27 cellular contexts compared by ENCODE assay signal in the genomic region with DNA sequence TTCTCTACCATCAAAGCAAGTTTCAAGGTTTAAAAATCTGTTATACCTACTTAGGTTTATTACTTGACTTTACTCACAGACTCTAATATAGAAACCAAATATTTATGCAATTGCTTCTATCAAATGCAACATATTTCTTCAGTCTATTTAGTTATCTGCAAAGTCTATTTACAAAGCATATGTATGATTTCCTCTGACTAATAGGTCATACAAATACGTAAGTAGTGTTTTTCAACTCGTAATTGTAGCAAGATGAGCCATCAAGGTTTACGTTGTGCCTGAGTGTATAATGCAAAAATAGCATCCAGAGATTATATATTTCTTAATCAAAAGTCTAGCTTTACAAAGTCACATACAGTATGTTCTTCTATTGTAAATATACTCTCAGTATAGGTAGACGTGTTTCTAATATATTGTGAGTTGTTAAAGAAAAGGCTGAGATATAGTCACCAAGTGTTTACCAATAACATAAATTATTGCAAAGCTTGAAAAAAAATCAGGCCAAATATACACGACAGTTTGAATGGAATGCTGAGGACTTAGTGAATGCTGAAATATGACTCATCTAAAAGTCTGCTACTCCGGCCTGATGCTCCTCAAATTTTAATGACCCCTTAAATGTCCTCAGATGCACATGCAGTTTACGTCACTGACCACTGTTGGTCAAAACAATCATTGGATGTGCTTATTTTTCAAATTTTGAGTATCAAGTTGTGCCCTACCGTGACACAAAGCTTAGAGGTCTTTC. TPM values are rescaled to one million over a fixed set of nuclear protein-coding genes. Genes with fewer than 3 reads are reported as not detected.
DNase-seq lines count a peak whose midpoint lies in the region; TF ChIP-seq lines count a peak whose summit lies in the region.
"Had no signal": no experiment of that assay in that cellular context is flagged by ENCODE, and none has a peak within 500 bp of the region (broad histone marks: within the 10 kb centered on the region; RNA-seq: fewer than 3 reads in every experiment).

No MANE protein-coding gene starts in this region.

- peaks cover 5% of the 10 kb centered on the region for H3K4me1 Mint-ChIP-seq in type B pancreatic cell (ENCODE audit: unreplicated experiment)
- H3K4me1 Mint-ChIP-seq: activated CD4-positive, alpha-beta T cell treated with anti-CD3 and anti-CD28 coated beads, Interleukin-2, amount 10 ng/mL, durations not matched to agents 7 days and 5 days; IgD-negative memory B cell; naive thymus-derived CD4-positive, alpha-beta T cell; stimulated activated naive B cell treated with anti-CD40 and anti-IgM and Interleukin-4, amounts not matched to agents 10 μg/mL and 1 μg/mL and 100 μg/mL, for 72 hours had no signal

- no peak overlapping the region for H3K27ac Mint-ChIP-seq in type B pancreatic cell
- H3K27ac Mint-ChIP-seq: activated CD4-positive, alpha-beta T cell treated with anti-CD3 and anti-CD28 coated beads, Interleukin-2, amount 10 ng/mL, durations not matched to agents 7 days and 5 days; H9; IgD-negative memory B cell; naive thymus-derived CD4-positive, alpha-beta T cell; stimulated activated naive B cell treated with anti-CD40 and anti-IgM and Interleukin-4, amounts not matched to agents 10 μg/mL and 1 μg/mL and 100 μg/mL, for 72 hours had no signal

- no peak overlapping the region for H3K4me3 ChIP-seq in HFF-Myc (replicated peaks; ENCODE audit: low read depth, low read length)
- H3K4me3 ChIP-seq: hepatocyte, lung, ovary, thyroid gland had no signal

- no peaks in the 10 kb centered on the region for H3K36me3 Mint-ChIP-seq in type B pancreatic cell
- H3K36me3 Mint-ChIP-seq: IgD-negative memory B cell; stimulated activated naive B cell treated with anti-CD40 and anti-IgM and Interleukin-4, amounts not matched to agents 10 μg/mL and 1 μg/mL and 100 μg/mL, for 72 hours had no signal

- TF ChIP-seq CTCF in HFF-Myc (IDR thresholded peaks at IDR 0.05; ENCODE audit: low read depth, low read length, missing control alignments) (no peak), type B pancreatic cell (conservative IDR thresholded peaks at IDR 0.05) (no peak)

- peaks cover 4% of the 10 kb centered on the region for H3K9me3 Mint-ChIP-seq in type B pancreatic cell
- H3K9me3 Mint-ChIP-seq: activated CD4-positive, alpha-beta T cell treated with anti-CD3 and anti-CD28 coated beads, Interleukin-2, amount 10 ng/mL, durations not matched to agents 7 days and 5 days had no signal

- DNase-seq in AG20443 (ENCODE audit: low spot score) (peak; percentile 76), HFF-Myc (ENCODE audit: extremely low read depth, low read depth) (peak; percentile 43), amniotic epithelial cell (ENCODE audit: low read depth) (peak; percentile 61), glomerular visceral epithelial cell (ENCODE audit: extremely low spot score) (peak; percentile 23), NCI-H2196 (lab: John Stamatoyannopoulos, UW; ENCODE audit: unreplicated experiment) (no peak), hepatic stellate cell (ENCODE audit: low spot score) (no peak), type B pancreatic cell (ENCODE audit: extremely low spot score, unreplicated experiment) (no peak)
- DNase-seq in effector CD8-positive, alpha-beta T cell (lab: John Stamatoyannopoulos, UW), result no peak
- DNase-seq: activated CD4-positive, alpha-beta T cell treated with anti-CD3 and anti-CD28 coated beads, Interleukin-2, amount 10 ng/mL, durations not matched to agents 7 days and 5 days; activated CD8-positive, alpha-beta memory T cell treated with anti-CD3 and anti-CD28 coated beads, Interleukin-2, amount 50 U/mL, for 4 hours; activated gamma-delta T cell; amygdala; BE2C; cerebellar nuclear complex; effector memory CD4-positive, alpha-beta T cell; H9; islet precursor cell; naive thymus-derived CD4-positive, alpha-beta T cell; NCI-H1930; ovary; stimulated activated naive B cell treated with anti-CD40 and anti-IgM and Interleukin-4, amounts not matched to agents 10 μg/mL and 1 μg/mL and 100 μg/mL, for 72 hours; thyroid gland had no signal

- no peak overlapping the region for H3K4me3 Mint-ChIP-seq in type B pancreatic cell
- H3K4me3 Mint-ChIP-seq: activated CD4-positive, alpha-beta T cell treated with anti-CD3 and anti-CD28 coated beads, Interleukin-2, amount 10 ng/mL, durations not matched to agents 7 days and 5 days; H9; IgD-negative memory B cell; naive thymus-derived CD4-positive, alpha-beta T cell; stimulated activated naive B cell treated with anti-CD40 and anti-IgM and Interleukin-4, amounts not matched to agents 10 μg/mL and 1 μg/mL and 100 μg/mL, for 72 hours had no signal

- no peaks in the 10 kb centered on the region for H3K27me3 Mint-ChIP-seq in type B pancreatic cell
- H3K27me3 Mint-ChIP-seq: activated CD4-positive, alpha-beta T cell treated with anti-CD3 and anti-CD28 coated beads, Interleukin-2, amount 10 ng/mL, durations not matched to agents 7 days and 5 days; stimulated activated naive B cell treated with anti-CD40 and anti-IgM and Interleukin-4, amounts not matched to agents 10 μg/mL and 1 μg/mL and 100 μg/mL, for 72 hours had no signal

RNA-seq across cellular contexts. Expression of a gene that starts 48.4 kb away (rescaled TPM):
- total RNA-seq in type B pancreatic cell (ENCODE audit: low replicate concordance), result 5.8 and 8.1 TPM in 2 replicates
- total RNA-seq: activated CD4-positive, alpha-beta T cell treated with anti-CD3 and anti-CD28 coated beads, Interleukin-2, amount 10 ng/mL, durations not matched to agents 7 days and 5 days; G401; NCI-H460 had no signal

Comparison
In these comparisons a context has a peak if more than half of its experiments do, and no peak if none do; other contexts are left out.
1. DNase-seq: peak in AG20443 (single experiment), HFF-Myc (single experiment), amniotic epithelial cell (single experiment) and glomerular visceral epithelial cell (single experiment); none in NCI-H2196 (single experiment), effector CD8-positive, alpha-beta T cell (single experiment), hepatic stellate cell (single experiment) and type B pancreatic cell (single experiment).